ENCODE assay signal across 1 cellular context in the genomic region with DNA sequence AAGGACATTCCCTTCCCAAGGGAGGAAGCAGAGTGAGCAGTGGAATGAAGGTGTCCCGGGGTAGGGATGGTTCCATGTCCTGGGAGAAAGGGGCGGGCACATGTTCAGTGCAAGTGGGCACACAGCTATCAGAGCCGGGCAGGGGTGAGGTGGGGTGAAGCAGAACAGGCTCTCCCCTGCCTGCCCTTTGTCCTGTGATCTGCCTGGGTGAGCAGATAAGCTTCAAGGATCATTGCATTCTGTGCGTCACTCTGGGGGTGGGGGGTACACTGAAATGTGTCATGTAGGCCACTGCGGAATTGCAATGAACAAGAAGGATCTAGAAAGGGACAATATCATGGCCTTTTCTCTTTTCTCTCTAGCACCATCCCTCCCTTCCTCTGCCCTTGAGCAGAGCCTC.
TF ChIP-seq lines count a peak whose summit lies in the region.

No MANE protein-coding gene starts in this region.

TF ChIP-seq in K562, 482 proteins besides CTCF, POLR2A, EP300 and RAD21 (continued from another document and continues in another):
- TF ChIP-seq, protein P1, sequence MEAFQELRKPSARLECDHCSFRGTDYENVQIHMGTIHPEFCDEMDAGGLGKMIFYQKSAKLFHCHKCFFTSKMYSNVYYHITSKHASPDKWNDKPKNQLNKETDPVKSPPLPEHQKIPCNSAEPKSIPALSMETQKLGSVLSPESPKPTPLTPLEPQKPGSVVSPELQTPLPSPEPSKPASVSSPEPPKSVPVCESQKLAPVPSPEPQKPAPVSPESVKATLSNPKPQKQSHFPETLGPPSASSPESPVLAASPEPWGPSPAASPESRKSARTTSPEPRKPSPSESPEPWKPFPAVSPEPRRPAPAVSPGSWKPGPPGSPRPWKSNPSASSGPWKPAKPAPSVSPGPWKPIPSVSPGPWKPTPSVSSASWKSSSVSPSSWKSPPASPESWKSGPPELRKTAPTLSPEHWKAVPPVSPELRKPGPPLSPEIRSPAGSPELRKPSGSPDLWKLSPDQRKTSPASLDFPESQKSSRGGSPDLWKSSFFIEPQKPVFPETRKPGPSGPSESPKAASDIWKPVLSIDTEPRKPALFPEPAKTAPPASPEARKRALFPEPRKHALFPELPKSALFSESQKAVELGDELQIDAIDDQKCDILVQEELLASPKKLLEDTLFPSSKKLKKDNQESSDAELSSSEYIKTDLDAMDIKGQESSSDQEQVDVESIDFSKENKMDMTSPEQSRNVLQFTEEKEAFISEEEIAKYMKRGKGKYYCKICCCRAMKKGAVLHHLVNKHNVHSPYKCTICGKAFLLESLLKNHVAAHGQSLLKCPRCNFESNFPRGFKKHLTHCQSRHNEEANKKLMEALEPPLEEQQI (IDR thresholded peaks at IDR 0.05), result no peak
- no peak for TF ChIP-seq ZZZ3 (IDR thresholded peaks at IDR 0.05)
- TF ChIP-seq ASH1L (IDR thresholded peaks at IDR 0.05; ENCODE audit: borderline replicate concordance, low read depth, partially characterized antibody), result no peak
- peak; percentile 86 for TF ChIP-seq SMARCA4 (IDR thresholded peaks at IDR 0.05)
- no peak for TF ChIP-seq NBN (IDR thresholded peaks at IDR 0.05; ENCODE audit: low read depth)
- TF ChIP-seq ERF (CRISPR knock-in tag; IDR thresholded peaks at IDR 0.05), result no peak
- TF ChIP-seq, protein P2, sequence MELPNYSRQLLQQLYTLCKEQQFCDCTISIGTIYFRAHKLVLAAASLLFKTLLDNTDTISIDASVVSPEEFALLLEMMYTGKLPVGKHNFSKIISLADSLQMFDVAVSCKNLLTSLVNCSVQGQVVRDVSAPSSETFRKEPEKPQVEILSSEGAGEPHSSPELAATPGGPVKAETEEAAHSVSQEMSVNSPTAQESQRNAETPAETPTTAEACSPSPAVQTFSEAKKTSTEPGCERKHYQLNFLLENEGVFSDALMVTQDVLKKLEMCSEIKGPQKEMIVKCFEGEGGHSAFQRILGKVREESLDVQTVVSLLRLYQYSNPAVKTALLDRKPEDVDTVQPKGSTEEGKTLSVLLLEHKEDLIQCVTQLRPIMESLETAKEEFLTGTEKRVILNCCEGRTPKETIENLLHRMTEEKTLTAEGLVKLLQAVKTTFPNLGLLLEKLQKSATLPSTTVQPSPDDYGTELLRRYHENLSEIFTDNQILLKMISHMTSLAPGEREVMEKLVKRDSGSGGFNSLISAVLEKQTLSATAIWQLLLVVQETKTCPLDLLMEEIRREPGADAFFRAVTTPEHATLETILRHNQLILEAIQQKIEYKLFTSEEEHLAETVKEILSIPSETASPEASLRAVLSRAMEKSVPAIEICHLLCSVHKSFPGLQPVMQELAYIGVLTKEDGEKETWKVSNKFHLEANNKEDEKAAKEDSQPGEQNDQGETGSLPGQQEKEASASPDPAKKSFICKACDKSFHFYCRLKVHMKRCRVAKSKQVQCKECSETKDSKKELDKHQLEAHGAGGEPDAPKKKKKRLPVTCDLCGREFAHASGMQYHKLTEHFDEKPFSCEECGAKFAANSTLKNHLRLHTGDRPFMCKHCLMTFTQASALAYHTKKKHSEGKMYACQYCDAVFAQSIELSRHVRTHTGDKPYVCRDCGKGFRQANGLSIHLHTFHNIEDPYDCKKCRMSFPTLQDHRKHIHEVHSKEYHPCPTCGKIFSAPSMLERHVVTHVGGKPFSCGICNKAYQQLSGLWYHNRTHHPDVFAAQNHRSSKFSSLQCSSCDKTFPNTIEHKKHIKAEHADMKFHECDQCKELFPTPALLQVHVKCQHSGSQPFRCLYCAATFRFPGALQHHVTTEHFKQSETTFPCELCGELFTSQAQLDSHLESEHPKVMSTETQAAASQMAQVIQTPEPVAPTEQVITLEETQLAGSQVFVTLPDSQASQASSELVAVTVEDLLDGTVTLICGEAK (IDR thresholded peaks at IDR 0.05), result no peak
- TF ChIP-seq, protein P2 (CRISPR knock-in tag; IDR thresholded peaks at IDR 0.05), result no peak
- no peak for TF ChIP-seq PTBP1 (IDR thresholded peaks at IDR 0.05; ENCODE audit: low read depth, low read length)
- TF ChIP-seq, protein P3, sequence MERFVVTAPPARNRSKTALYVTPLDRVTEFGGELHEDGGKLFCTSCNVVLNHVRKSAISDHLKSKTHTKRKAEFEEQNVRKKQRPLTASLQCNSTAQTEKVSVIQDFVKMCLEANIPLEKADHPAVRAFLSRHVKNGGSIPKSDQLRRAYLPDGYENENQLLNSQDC (CRISPR knock-in tag; IDR thresholded peaks at IDR 0.05), result no peak
- no peak for TF ChIP-seq CTBP1 (IDR thresholded peaks at IDR 0.05; ENCODE audit: borderline replicate concordance)
- no peak for TF ChIP-seq HDAC6 (IDR thresholded peaks at IDR 0.05; ENCODE audit: low read depth, low read length)
- no peak for TF ChIP-seq ZNF75A (CRISPR knock-in tag; IDR thresholded peaks at IDR 0.05)
- TF ChIP-seq, protein P4, sequence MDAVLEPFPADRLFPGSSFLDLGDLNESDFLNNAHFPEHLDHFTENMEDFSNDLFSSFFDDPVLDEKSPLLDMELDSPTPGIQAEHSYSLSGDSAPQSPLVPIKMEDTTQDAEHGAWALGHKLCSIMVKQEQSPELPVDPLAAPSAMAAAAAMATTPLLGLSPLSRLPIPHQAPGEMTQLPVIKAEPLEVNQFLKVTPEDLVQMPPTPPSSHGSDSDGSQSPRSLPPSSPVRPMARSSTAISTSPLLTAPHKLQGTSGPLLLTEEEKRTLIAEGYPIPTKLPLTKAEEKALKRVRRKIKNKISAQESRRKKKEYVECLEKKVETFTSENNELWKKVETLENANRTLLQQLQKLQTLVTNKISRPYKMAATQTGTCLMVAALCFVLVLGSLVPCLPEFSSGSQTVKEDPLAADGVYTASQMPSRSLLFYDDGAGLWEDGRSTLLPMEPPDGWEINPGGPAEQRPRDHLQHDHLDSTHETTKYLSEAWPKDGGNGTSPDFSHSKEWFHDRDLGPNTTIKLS (IDR thresholded peaks at IDR 0.05; ENCODE audit: borderline replicate concordance, low read depth), result no peak
- no peak for TF ChIP-seq L3MBTL2 (IDR thresholded peaks at IDR 0.05)
- TF ChIP-seq TGIF2 (CRISPR knock-in tag; IDR thresholded peaks at IDR 0.05), result no peak
- no peak for TF ChIP-seq PTTG1 (tag; IDR thresholded peaks at IDR 0.05; ENCODE audit: low read depth)
- TF ChIP-seq ZNF316 (IDR thresholded peaks at IDR 0.05), result no peak
- no peak for TF ChIP-seq PHB (CRISPR knock-in tag; IDR thresholded peaks at IDR 0.05)
- TF ChIP-seq, protein P5, sequence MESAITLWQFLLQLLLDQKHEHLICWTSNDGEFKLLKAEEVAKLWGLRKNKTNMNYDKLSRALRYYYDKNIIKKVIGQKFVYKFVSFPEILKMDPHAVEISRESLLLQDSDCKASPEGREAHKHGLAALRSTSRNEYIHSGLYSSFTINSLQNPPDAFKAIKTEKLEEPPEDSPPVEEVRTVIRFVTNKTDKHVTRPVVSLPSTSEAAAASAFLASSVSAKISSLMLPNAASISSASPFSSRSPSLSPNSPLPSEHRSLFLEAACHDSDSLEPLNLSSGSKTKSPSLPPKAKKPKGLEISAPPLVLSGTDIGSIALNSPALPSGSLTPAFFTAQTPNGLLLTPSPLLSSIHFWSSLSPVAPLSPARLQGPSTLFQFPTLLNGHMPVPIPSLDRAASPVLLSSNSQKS (CRISPR knock-in tag; IDR thresholded peaks at IDR 0.05), result no peak
- 0 out of 2 replicates have a peak, but pooled peaks have one; percentile 41 for TF ChIP-seq ZBTB17 (CRISPR knock-in tag; IDR thresholded peaks at IDR 0.05)
- TF ChIP-seq CBX5 (IDR thresholded peaks at IDR 0.05; ENCODE audit: borderline replicate concordance, low read depth), result no peak
- TF ChIP-seq SRSF1 (IDR thresholded peaks at IDR 0.05; ENCODE audit: low read depth, low read length), result no peak
- TF ChIP-seq RBM25 (IDR thresholded peaks at IDR 0.05; ENCODE audit: low read depth, low read length, severe bottlenecking), result no peak
- no peak for TF ChIP-seq HCFC1 (IDR thresholded peaks at IDR 0.05; ENCODE audit: low read depth, low read length)
- TF ChIP-seq HSF4 (CRISPR knock-in tag; IDR thresholded peaks at IDR 0.05; ENCODE audit: borderline replicate concordance), result no peak
- TF ChIP-seq LARP7 (IDR thresholded peaks at IDR 0.05), result no peak
- no peak for TF ChIP-seq HNRNPLL (IDR thresholded peaks at IDR 0.05; ENCODE audit: low read depth, low read length, poor library complexity, severe bottlenecking)
- TF ChIP-seq, protein P6, sequence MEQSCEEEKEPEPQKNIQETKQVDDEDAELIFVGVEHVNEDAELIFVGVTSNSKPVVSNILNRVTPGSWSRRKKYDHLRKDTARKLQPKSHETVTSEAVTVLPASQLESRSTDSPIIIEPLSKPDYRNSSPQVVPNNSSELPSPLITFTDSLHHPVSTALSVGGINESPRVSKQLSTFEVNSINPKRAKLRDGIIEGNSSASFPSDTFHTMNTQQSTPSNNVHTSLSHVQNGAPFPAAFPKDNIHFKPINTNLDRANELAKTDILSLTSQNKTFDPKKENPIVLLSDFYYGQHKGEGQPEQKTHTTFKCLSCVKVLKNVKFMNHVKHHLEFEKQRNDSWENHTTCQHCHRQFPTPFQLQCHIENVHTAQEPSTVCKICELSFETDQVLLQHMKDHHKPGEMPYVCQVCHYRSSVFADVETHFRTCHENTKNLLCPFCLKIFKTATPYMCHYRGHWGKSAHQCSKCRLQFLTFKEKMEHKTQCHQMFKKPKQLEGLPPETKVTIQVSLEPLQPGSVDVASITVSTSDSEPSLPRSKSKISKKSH (CRISPR knock-in tag; IDR thresholded peaks at IDR 0.05), result no peak
- TF ChIP-seq SIX5 (IDR thresholded peaks at IDR 0.05; ENCODE audit: borderline replicate concordance in 1 of 2, insufficient read depth in 1 of 2, low read depth in 1 of 2, low read length in 2 of 2), result no peak
- TF ChIP-seq CAMTA2 (CRISPR knock-in tag; conservative IDR thresholded peaks at IDR 0.05), result no peak
- no peak for TF ChIP-seq ILF3 (IDR thresholded peaks at IDR 0.05; ENCODE audit: borderline replicate concordance)
- TF ChIP-seq GTF2E2 (tag; IDR thresholded peaks at IDR 0.05), result no peak
- no peak for TF ChIP-seq SIRT6 (IDR thresholded peaks at IDR 0.05; ENCODE audit: low read depth, low read length)
- TF ChIP-seq POU5F1 (IDR thresholded peaks at IDR 0.05; ENCODE audit: borderline replicate concordance, low read depth, low read length, partially characterized antibody), result no peak
- TF ChIP-seq ZC3H11A (IDR thresholded peaks at IDR 0.05; ENCODE audit: low read depth, low read length), result no peak
- no peak for TF ChIP-seq CCAR2 (IDR thresholded peaks at IDR 0.05; ENCODE audit: low read depth, low read length)
- TF ChIP-seq, protein P7, sequence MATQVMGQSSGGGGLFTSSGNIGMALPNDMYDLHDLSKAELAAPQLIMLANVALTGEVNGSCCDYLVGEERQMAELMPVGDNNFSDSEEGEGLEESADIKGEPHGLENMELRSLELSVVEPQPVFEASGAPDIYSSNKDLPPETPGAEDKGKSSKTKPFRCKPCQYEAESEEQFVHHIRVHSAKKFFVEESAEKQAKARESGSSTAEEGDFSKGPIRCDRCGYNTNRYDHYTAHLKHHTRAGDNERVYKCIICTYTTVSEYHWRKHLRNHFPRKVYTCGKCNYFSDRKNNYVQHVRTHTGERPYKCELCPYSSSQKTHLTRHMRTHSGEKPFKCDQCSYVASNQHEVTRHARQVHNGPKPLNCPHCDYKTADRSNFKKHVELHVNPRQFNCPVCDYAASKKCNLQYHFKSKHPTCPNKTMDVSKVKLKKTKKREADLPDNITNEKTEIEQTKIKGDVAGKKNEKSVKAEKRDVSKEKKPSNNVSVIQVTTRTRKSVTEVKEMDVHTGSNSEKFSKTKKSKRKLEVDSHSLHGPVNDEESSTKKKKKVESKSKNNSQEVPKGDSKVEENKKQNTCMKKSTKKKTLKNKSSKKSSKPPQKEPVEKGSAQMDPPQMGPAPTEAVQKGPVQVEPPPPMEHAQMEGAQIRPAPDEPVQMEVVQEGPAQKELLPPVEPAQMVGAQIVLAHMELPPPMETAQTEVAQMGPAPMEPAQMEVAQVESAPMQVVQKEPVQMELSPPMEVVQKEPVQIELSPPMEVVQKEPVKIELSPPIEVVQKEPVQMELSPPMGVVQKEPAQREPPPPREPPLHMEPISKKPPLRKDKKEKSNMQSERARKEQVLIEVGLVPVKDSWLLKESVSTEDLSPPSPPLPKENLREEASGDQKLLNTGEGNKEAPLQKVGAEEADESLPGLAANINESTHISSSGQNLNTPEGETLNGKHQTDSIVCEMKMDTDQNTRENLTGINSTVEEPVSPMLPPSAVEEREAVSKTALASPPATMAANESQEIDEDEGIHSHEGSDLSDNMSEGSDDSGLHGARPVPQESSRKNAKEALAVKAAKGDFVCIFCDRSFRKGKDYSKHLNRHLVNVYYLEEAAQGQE (CRISPR knock-in tag; IDR thresholded peaks at IDR 0.05; ENCODE audit: low read depth), result no peak
- no peak for TF ChIP-seq HLTF (IDR thresholded peaks at IDR 0.05)
- TF ChIP-seq GABPB2 (CRISPR knock-in tag; conservative IDR thresholded peaks at IDR 0.05), result no peak
- no peak for TF ChIP-seq HMGN3 (IDR thresholded peaks at IDR 0.05; ENCODE audit: borderline replicate concordance, extremely low read depth, insufficient read length, low read depth, low read length)
- TF ChIP-seq NFRKB (IDR thresholded peaks at IDR 0.05; ENCODE audit: low read depth), result no peak
- TF ChIP-seq, protein P8, sequence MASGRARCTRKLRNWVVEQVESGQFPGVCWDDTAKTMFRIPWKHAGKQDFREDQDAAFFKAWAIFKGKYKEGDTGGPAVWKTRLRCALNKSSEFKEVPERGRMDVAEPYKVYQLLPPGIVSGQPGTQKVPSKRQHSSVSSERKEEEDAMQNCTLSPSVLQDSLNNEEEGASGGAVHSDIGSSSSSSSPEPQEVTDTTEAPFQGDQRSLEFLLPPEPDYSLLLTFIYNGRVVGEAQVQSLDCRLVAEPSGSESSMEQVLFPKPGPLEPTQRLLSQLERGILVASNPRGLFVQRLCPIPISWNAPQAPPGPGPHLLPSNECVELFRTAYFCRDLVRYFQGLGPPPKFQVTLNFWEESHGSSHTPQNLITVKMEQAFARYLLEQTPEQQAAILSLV (tag; IDR thresholded peaks at IDR 0.05), result no peak
- no peak for TF ChIP-seq PRPF4 (IDR thresholded peaks at IDR 0.05; ENCODE audit: insufficient read depth, low read depth, low read length, poor library complexity, severe bottlenecking)
